1 cellular context compared by ENCODE assay signal in genomic region chr10:95097805-95098204, GRCh38.
TF ChIP-seq lines count a peak whose summit lies in the region.

No MANE protein-coding gene starts in this region.

TF ChIP-seq in HepG2, 621 proteins besides CTCF, POLR2A, EP300 and RAD21 (continued from another document and continues in another):
- TF ChIP-seq ZNF512 (CRISPR knock-in tag; IDR thresholded peaks at IDR 0.05) (no peak), HMGXB3 (CRISPR knock-in tag; IDR thresholded peaks at IDR 0.05; ENCODE audit: borderline replicate concordance) (no peak), ZNF432 (CRISPR knock-in tag; IDR thresholded peaks at IDR 0.05; ENCODE audit: borderline replicate concordance) (no peak), ZNF230 (CRISPR knock-in tag; IDR thresholded peaks at IDR 0.05) (no peak), ZSCAN5A (CRISPR knock-in tag; IDR thresholded peaks at IDR 0.05; ENCODE audit: borderline replicate concordance) (no peak), DZIP1 (CRISPR knock-in tag; IDR thresholded peaks at IDR 0.05) (no peak), RFXANK (CRISPR knock-in tag; IDR thresholded peaks at IDR 0.05) (no peak), SCMH1 (CRISPR knock-in tag; IDR thresholded peaks at IDR 0.05; ENCODE audit: borderline replicate concordance) (no peak), SRF (IDR thresholded peaks at IDR 0.05; ENCODE audit: low read depth, low read length) (no peak), ZNF841 (CRISPR knock-in tag; IDR thresholded peaks at IDR 0.05; ENCODE audit: borderline replicate concordance) (no peak), SOX5 (CRISPR knock-in tag; IDR thresholded peaks at IDR 0.05; ENCODE audit: borderline replicate concordance) (0 out of 2 replicates have a peak, but pooled peaks have one; percentile 26), FOXO4 (CRISPR knock-in tag; conservative IDR thresholded peaks at IDR 0.05) (no peak), MEIS1 (CRISPR knock-in tag; IDR thresholded peaks at IDR 0.05; ENCODE audit: borderline replicate concordance) (no peak), ZXDC (CRISPR knock-in tag; IDR thresholded peaks at IDR 0.05) (no peak), NCOA1 (CRISPR knock-in tag; IDR thresholded peaks at IDR 0.05) (no peak), NBN (conservative IDR thresholded peaks at IDR 0.05) (no peak), GPBP1L1 (CRISPR knock-in tag; IDR thresholded peaks at IDR 0.05) (no peak), MLX (CRISPR knock-in tag; IDR thresholded peaks at IDR 0.05) (no peak), FOSL1 (CRISPR knock-in tag; IDR thresholded peaks at IDR 0.05; ENCODE audit: borderline replicate concordance) (no peak), ARNT2 (CRISPR knock-in tag; IDR thresholded peaks at IDR 0.05; ENCODE audit: low read depth) (no peak), ZNF790 (CRISPR knock-in tag; IDR thresholded peaks at IDR 0.05; ENCODE audit: borderline replicate concordance) (no peak), ZNF460 (CRISPR knock-in tag; IDR thresholded peaks at IDR 0.05; ENCODE audit: borderline replicate concordance) (no peak), ZSCAN21 (CRISPR knock-in tag; IDR thresholded peaks at IDR 0.05; ENCODE audit: borderline replicate concordance) (no peak), ZNF766 (CRISPR knock-in tag; IDR thresholded peaks at IDR 0.05; ENCODE audit: borderline replicate concordance) (no peak), ZNF253 (CRISPR knock-in tag; IDR thresholded peaks at IDR 0.05; ENCODE audit: borderline replicate concordance) (no peak), HCFC1 (IDR thresholded peaks at IDR 0.05; ENCODE audit: low read depth, low read length) (no peak), ZBTB20 (CRISPR knock-in tag; IDR thresholded peaks at IDR 0.05; ENCODE audit: borderline replicate concordance, low read depth) (peak; percentile 36; the same call in 1 of the 2 replicates), ZNF160 (CRISPR knock-in tag; IDR thresholded peaks at IDR 0.05) (no peak), TOE1 (CRISPR knock-in tag; IDR thresholded peaks at IDR 0.05) (no peak), ZNF318 (CRISPR knock-in tag; IDR thresholded peaks at IDR 0.05) (no peak)
